8 cellular contexts compared by ENCODE assay signal in the genomic region with DNA sequence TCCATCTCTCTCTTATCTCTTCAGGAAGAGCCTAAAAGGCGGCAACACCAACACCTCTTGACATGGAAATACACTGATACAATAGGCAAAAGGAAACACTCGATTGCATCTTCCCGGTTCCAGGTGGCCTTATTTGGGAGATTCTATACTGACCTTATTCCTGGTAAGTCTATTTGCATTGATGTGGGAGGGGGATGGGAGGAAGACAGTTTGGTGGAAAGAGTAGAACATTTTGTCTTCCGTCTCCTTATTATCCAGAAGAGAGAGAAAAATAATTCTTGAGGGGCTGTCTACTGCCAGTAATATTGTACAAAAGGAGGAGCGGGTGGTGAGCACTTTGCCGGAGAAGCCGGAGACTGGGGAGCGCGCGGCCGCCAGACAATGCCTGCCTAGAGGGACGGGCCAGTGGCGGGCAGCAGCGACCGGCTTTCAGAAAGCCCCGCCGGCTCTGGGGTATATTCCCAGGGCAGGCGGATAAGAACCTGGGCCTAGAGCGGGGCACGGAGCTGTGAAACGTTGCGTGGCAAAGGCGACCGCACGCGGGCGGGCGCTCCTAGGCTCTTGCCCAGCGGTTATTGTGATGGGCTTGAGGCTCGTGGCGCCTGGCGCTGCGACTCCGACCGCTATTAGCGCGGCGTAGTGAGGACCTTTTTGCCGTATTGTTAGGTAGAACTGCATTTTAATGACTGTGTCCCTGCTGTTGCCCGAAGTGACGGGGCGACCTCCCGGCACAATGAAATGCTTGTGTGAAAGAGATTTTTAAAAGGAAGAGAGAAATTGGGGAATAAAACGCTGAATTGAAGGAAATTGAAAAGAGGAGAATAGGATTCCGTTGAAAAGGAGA. TPM values are rescaled to one million over a fixed set of nuclear protein-coding genes. Genes with fewer than 3 reads are reported as not detected.
DNase-seq lines count a peak whose midpoint lies in the region; ATAC-seq, FAIRE-seq and TF ChIP-seq lines count a peak whose summit lies in the region.

No MANE protein-coding gene starts in this region.

- no peaks in the 10 kb centered on the region for H3K79me2 ChIP-seq in astrocyte (ENCODE audit: insufficient read depth, low read length)

- peak overlapping the region; percentile 54 for H3K4me3 ChIP-seq in AG04449 (ENCODE audit: low read depth, low read length)
- H3K4me3 ChIP-seq in astrocyte (ENCODE audit: insufficient read depth, low read depth, low read length): peak overlapping the region; percentile 60
- peak overlapping the region; percentile 6 for H3K4me3 ChIP-seq in lower leg skin (ENCODE audit: low read depth, poor library complexity, severe bottlenecking)
- peak overlapping the region in 1 of 2 donors; percentile 2 for H3K4me3 ChIP-seq in testis

- no peaks in the 10 kb centered on the region for H4K20me1 ChIP-seq in astrocyte (ENCODE audit: insufficient read depth, low read length)

- CTCF ChIA-PET in AG04449 (lab: Yijun Ruan, JAX): interaction anchor here (1.2 to 7.8 kb wide), 3 partner anchors 11 to 19 kb away, joined by 4 to 100 read pairs (median 38); no protein-coding TSS in a partner anchor

- ATAC-seq in HG02852 (IDR thresholded peaks at IDR 0.05; ENCODE audit: unreplicated experiment): no peak

- no peak overlapping the region for H3K27ac Mint-ChIP-seq in astrocyte (ENCODE audit: unreplicated experiment)

- H3K4me1 Mint-ChIP-seq in astrocyte (ENCODE audit: low read depth, unreplicated experiment): no peaks in the 10 kb centered on the region

- no peaks in the 10 kb centered on the region for H3K36me3 ChIP-seq in astrocyte (ENCODE audit: insufficient read depth, low read length)
- no peaks in the 10 kb centered on the region for H3K36me3 ChIP-seq in testis (ENCODE audit: low read depth, missing control alignments)

- DNase-seq in AG04449 (ENCODE audit: low read depth, low spot score) (no peak), GOT3 (lab: John Stamatoyannopoulos, UW) (peak; percentile 2), astrocyte (ENCODE audit: low read depth) (no peak), lower leg skin (ENCODE audit: low spot score in 2 of 2) (no peak), frontal cortex (ENCODE audit: low spot score in 2 of 2) (no peak), testis (no peak), globus pallidus (ENCODE audit: low spot score) (no peak)

- TF ChIP-seq CTCF in AG04449 (IDR thresholded peaks at IDR 0.05; ENCODE audit: insufficient read depth, low read length, missing control alignments): no peak
- no peak for TF ChIP-seq CTCF in astrocyte (IDR thresholded peaks at IDR 0.05; ENCODE audit: insufficient read depth, low read depth, low read length)
- TF ChIP-seq CTCF in lower leg skin (IDR thresholded peaks at IDR 0.05): no peak
- TF ChIP-seq CTCF in testis (IDR thresholded peaks at IDR 0.05): no peak

- WGBS in lower leg skin, 2 donors: 16 to 17% methylated on average over 44 to 45 of the region's 45 CpGs
- 25 to 31% methylated on average over 44 to 45 of the region's 45 CpGs for WGBS in testis, 2 donors

- peak overlapping the region; percentile 57 for H2AFZ ChIP-seq in astrocyte (ENCODE audit: low read depth, low read length)

- no peaks in the 10 kb centered on the region for H3K9me3 Mint-ChIP-seq in astrocyte (ENCODE audit: unreplicated experiment)

- H3K36me3 Mint-ChIP-seq in astrocyte (ENCODE audit: low read depth, unreplicated experiment): no peaks in the 10 kb centered on the region

- peak overlapping the region; percentile 88 for H3K4me2 ChIP-seq in astrocyte (ENCODE audit: low read length)

- POLR2A ChIA-PET in AG04449 (lab: Yijun Ruan, JAX): no interaction called here

- FAIRE-seq in astrocyte (lab: Jason Lieb, UNC) (no peak), frontal cortex (lab: Jason Lieb, UNC) (no peak)

- H3K27ac ChIP-seq in astrocyte (ENCODE audit: low read depth, low read length): no peak overlapping the region
- no peak overlapping the region for H3K27ac ChIP-seq in testis

- H3K9ac ChIP-seq in astrocyte (ENCODE audit: low read length): peak overlapping the region; percentile 47

- TF ChIP-seq POLR2A in lower leg skin (IDR thresholded peaks at IDR 0.05) (no peak), testis (IDR thresholded peaks at IDR 0.05) (no peak)

- H3K4me3 Mint-ChIP-seq in astrocyte (ENCODE audit: unreplicated experiment): peak overlapping the region; percentile 58

- intact Hi-C loops in lower leg skin (cut with DNase I; ENCODE audit: low total_unique reads): no loop called here
- intact Hi-C loops in testis (cut with DNase I; ENCODE audit: low total_unique reads): no loop called here

- H3K27me3 Mint-ChIP-seq in astrocyte (ENCODE audit: low read depth, unreplicated experiment): peaks cover 86% of the 10 kb centered on the region

- no peaks in the 10 kb centered on the region for H3K9me3 ChIP-seq in astrocyte (ENCODE audit: insufficient read depth, low read depth, low read length)
- no peaks in the 10 kb centered on the region for H3K9me3 ChIP-seq in testis

- H3K27me3 ChIP-seq in astrocyte (ENCODE audit: insufficient read depth, low read length) (peaks cover 44% of the 10 kb centered on the region), testis (peaks cover 5% of the 10 kb centered on the region)

- peaks cover 13% of the 10 kb centered on the region for H3K4me1 ChIP-seq in astrocyte (ENCODE audit: insufficient read depth, low read length)
- H3K4me1 ChIP-seq in testis: no peaks in the 10 kb centered on the region

RNA-seq across cellular contexts. Expression of a gene that starts 0.5 kb away (rescaled TPM):
- 0.19 and 0.25 TPM in 2 replicates for total RNA-seq in astrocyte
- 1 to 10 TPM; 1.4 to 4.6 (median 3.9) TPM for total RNA-seq in lower leg skin
- 26.9 TPM for total RNA-seq in frontal cortex
- 1 to 10 TPM; 3.9 to 4.3 TPM for total RNA-seq in testis
- polyA plus RNA-seq in testis (ENCODE audit: insufficient read depth, low read depth, low replicate concordance): 1.1 TPM
